ENCODE assay signal across 22 cellular contexts in genomic region chr10:22447068-22447467, GRCh38.
DNase-seq lines count a peak whose midpoint lies in the region; ATAC-seq, FAIRE-seq and TF ChIP-seq lines count a peak whose summit lies in the region.
"Had no signal": no experiment of that assay in that cellular context is flagged by ENCODE, and none has a peak within 500 bp of the region (broad histone marks: within the 10 kb centered on the region; RNA-seq: fewer than 3 reads in every experiment).

No MANE protein-coding gene starts in this region.

- H3K9ac ChIP-seq in liver (ENCODE audit: low read depth in 1 of 2, low read length in 2 of 2) = no peak overlapping the region
- H3K9ac ChIP-seq: BLaER1 treated with 17β-estradiol and CSF1 and Interleukin-3, amounts not matched to agents 10 nM and 100 nM had no signal

- intact Hi-C loops in PC-9 (cut with micrococcal nuclease; ENCODE audit: unreplicated experiment) = no loop called here

- peak overlapping the region; percentile 14 for H3K4me2 ChIP-seq in hepatocyte
- no peak overlapping the region for H3K4me2 ChIP-seq in PC-9
- H3K4me2 ChIP-seq: A549; BLaER1 treated with 17β-estradiol and CSF1 and Interleukin-3, amounts not matched to agents 10 nM and 100 nM; GM23338 had no signal

- 50% methylated on average over 2 of the region's 2 CpGs for WGBS in hepatocyte (ENCODE audit: low lambda C conversion rate, missing lambda C conversion rate)
- 41% methylated on average over 2 of the region's 2 CpGs for WGBS in liver

- CTCF ChIA-PET in PC-9 (lab: Charles Lee) = no interaction called here

- H3K4me3 ChIP-seq in hepatocyte (no peak overlapping the region), liver (ENCODE audit: low read depth in 1 of 3, low read length in 3 of 3) (no peak overlapping the region), PC-9 (no peak overlapping the region)
- H3K4me3 ChIP-seq: A549; BLaER1 treated with 17β-estradiol and CSF1 and Interleukin-3, amounts not matched to agents 10 nM and 100 nM; GM23338; HAP-1 had no signal

- H3K9me3 ChIP-seq in hepatocyte (ENCODE audit: low read depth) (no peaks in the 10 kb centered on the region), liver (ENCODE audit: control insufficient read depth in 4 of 4, low read length in 3 of 4) (no peaks in the 10 kb centered on the region), PC-9 (ENCODE audit: insufficient read depth, low read depth) (no peaks in the 10 kb centered on the region)
- H3K9me3 ChIP-seq: A549, BE2C, HAP-1 had no signal

- H3K36me3 ChIP-seq in hepatocyte (replicated peaks; ENCODE audit: insufficient read depth, low read depth) (no peaks in the 10 kb centered on the region), liver (ENCODE audit: control insufficient read depth in 4 of 4, insufficient read depth in 3 of 4, low read depth in 1 of 4, low read length in 3 of 4) (no peaks in the 10 kb centered on the region), PC-9 (ENCODE audit: low read depth) (no peaks in the 10 kb centered on the region)
- H3K36me3 ChIP-seq: BE2C; BLaER1 treated with 17β-estradiol and CSF1 and Interleukin-3, amounts not matched to agents 10 nM and 100 nM; HAP-1 had no signal

- TF ChIP-seq CTCF in hepatocyte (IDR thresholded peaks at IDR 0.05; ENCODE audit: poor library complexity) (no peak), liver (IDR thresholded peaks at IDR 0.05; ENCODE audit: low read depth, low read length, missing input control) (no peak), PC-9 (conservative IDR thresholded peaks at IDR 0.05) (no peak)

- DNase-seq in hepatocyte (ENCODE audit: low spot score) (peak; percentile 36), NCI-H2081 (lab: John Stamatoyannopoulos, UW) (no peak), OCI-M1 (lab: John Stamatoyannopoulos, UW) (no peak), PC-9 (no peak)
- DNase-seq: 8988T; ACHN; AML-193; BE2C; Calu3; CD4-positive, alpha-beta T cell; CD8-positive, alpha-beta memory T cell; DMS53; DMS79 treated with DMSO at 0.1 percent for 48 hours; HFFc6 had no signal

- no peaks in the 10 kb centered on the region for H4K20me1 ChIP-seq in hepatocyte (ENCODE audit: insufficient read depth, poor library complexity, severe bottlenecking)
- H4K20me1 ChIP-seq in PC-9 (ENCODE audit: insufficient read depth) = no peaks in the 10 kb centered on the region
- H4K20me1 ChIP-seq: BLaER1 treated with 17β-estradiol and CSF1 and Interleukin-3, amounts not matched to agents 10 nM and 100 nM had no signal

- H3K79me2 ChIP-seq in hepatocyte (no peaks in the 10 kb centered on the region), PC-9 (ENCODE audit: low read depth) (no peaks in the 10 kb centered on the region)

- no peak for ATAC-seq in GM21786 (IDR thresholded peaks at IDR 0.05; ENCODE audit: unreplicated experiment)
- ATAC-seq: A549, GM23338 had no signal

- no peaks in the 10 kb centered on the region for H3F3A ChIP-seq in PC-9 (ENCODE audit: insufficient read depth, low read depth)

- TF ChIP-seq RAD21 in liver (IDR thresholded peaks at IDR 0.05) = no peak

- peaks cover 18% of the 10 kb centered on the region for H3K4me1 ChIP-seq in hepatocyte (ENCODE audit: insufficient read depth)
- H3K4me1 ChIP-seq in liver (ENCODE audit: control insufficient read depth in 4 of 4, insufficient read depth in 4 of 4, low read length in 3 of 4) = no peaks in the 10 kb centered on the region
- H3K4me1 ChIP-seq in PC-9 (replicated peaks; ENCODE audit: insufficient read depth) = no peaks in the 10 kb centered on the region
- H3K4me1 ChIP-seq: BLaER1 treated with 17β-estradiol and CSF1 and Interleukin-3, amounts not matched to agents 10 nM and 100 nM; HAP-1 had no signal

- no peaks in the 10 kb centered on the region for H3K9me2 ChIP-seq in hepatocyte (replicated peaks; ENCODE audit: insufficient read depth)
- no peaks in the 10 kb centered on the region for H3K9me2 ChIP-seq in PC-9 (ENCODE audit: insufficient read depth)

- peak; percentile 74 for FAIRE-seq in G401.6 (lab: Jason Lieb, UNC)
- FAIRE-seq: A549, GM12892 had no signal

- BruUV-seq in PC-9 (replicated peaks; lab: Mats Ljungman, UMichigan) = no TSS peak

- H2AFZ ChIP-seq in hepatocyte = no peak overlapping the region
- H2AFZ ChIP-seq in PC-9 = no peak overlapping the region
- H2AFZ ChIP-seq: GM23338 had no signal

- POLR2A ChIA-PET in PC-9 (lab: Charles Lee; ENCODE audit: unreplicated experiment) = no interaction called here

- no peaks in the 10 kb centered on the region for H3K27me3 ChIP-seq in hepatocyte
- H3K27me3 ChIP-seq in liver (ENCODE audit: control insufficient read depth in 4 of 4, insufficient read depth in 4 of 4, low read length in 3 of 4) = peaks cover 0 to 3% (median 1%) of the 10 kb centered on the region in 4 donors
- no peaks in the 10 kb centered on the region for H3K27me3 ChIP-seq in PC-9 (ENCODE audit: insufficient read depth, low read depth)
- H3K27me3 ChIP-seq: BE2C; BLaER1 treated with 17β-estradiol and CSF1 and Interleukin-3, amounts not matched to agents 10 nM and 100 nM had no signal

- peak overlapping the region; percentile 4 for H3K27ac ChIP-seq in hepatocyte
- H3K27ac ChIP-seq in liver (ENCODE audit: low read depth in 1 of 2, low read length in 2 of 2) = no peak overlapping the region
- no peak overlapping the region for H3K27ac ChIP-seq in PC-9
- H3K27ac ChIP-seq: A549; BLaER1 treated with 17β-estradiol and CSF1 and Interleukin-3, amounts not matched to agents 10 nM and 100 nM had no signal

TF ChIP-seq in liver, 16 proteins besides CTCF, POLR2A, EP300 and RAD21:
- peak; percentile 21 to 57 for TF ChIP-seq HNF4A (conservative IDR thresholded peaks at IDR 0.05)
- TF ChIP-seq HNF4G (IDR thresholded peaks at IDR 0.05) = no peak
